In genomic region chr12:6998708-6999451, GRCh38 we compare ENCODE assay signal across 1 cellular context.
TF ChIP-seq lines count a peak whose summit lies in the region.

No MANE protein-coding gene starts in this region.

TF ChIP-seq in GM23338, 12 proteins besides CTCF, POLR2A, EP300 and RAD21 (continued from another document):
- no peak for TF ChIP-seq REST (IDR thresholded peaks at IDR 0.05; ENCODE audit: unreplicated experiment)
- TF ChIP-seq POLR2AphosphoS5 (IDR thresholded peaks at IDR 0.05; ENCODE audit: low read depth): no peak
- TF ChIP-seq ETS1 (IDR thresholded peaks at IDR 0.05): no peak
- TF ChIP-seq NANOG (IDR thresholded peaks at IDR 0.05; ENCODE audit: borderline replicate concordance): no peak
- TF ChIP-seq ZNF462 (CRISPR knock-in tag; IDR thresholded peaks at IDR 0.05): no peak
- TF ChIP-seq STAT1 (IDR thresholded peaks at IDR 0.05; ENCODE audit: unreplicated experiment): no peak
- TF ChIP-seq JUNB (IDR thresholded peaks at IDR 0.05; ENCODE audit: unreplicated experiment): no peak
- TF ChIP-seq EZH2 (IDR thresholded peaks at IDR 0.05; ENCODE audit: low read depth, unreplicated experiment): no peak
- TF ChIP-seq ZNF114 (CRISPR knock-in tag; IDR thresholded peaks at IDR 0.05): no peak
- no peak for TF ChIP-seq CREB1 (CRISPR knock-in tag; IDR thresholded peaks at IDR 0.05; ENCODE audit: low read depth)
- no peak for TF ChIP-seq ZNF331 (CRISPR knock-in tag; IDR thresholded peaks at IDR 0.05; ENCODE audit: low read depth)
